12 cellular contexts compared by ENCODE assay signal in genomic region chr10:87089746-87090145, GRCh38.
"Had no signal": no experiment of that assay in that cellular context is flagged by ENCODE, and none has a peak within 500 bp of the region (broad histone marks: within the 10 kb centered on the region; RNA-seq: fewer than 3 reads in every experiment).

No MANE protein-coding gene starts in this region.

- H3K4me3 Mint-ChIP-seq: neural crest cell had no signal

- ATAC-seq: activated CD4-positive, CD25-positive, alpha-beta regulatory T cell treated with anti-CD3 and anti-CD28 coated beads, Interleukin-2, amount 50 U/mL, for 24 hours; activated naive CD4-positive, alpha-beta T cell treated with anti-CD3 and anti-CD28 coated beads, Interleukin-2, amount 50 U/mL, for 72 hours; gastrocnemius medialis; heart right ventricle; left lung had no signal

- H3K27me3 ChIP-seq: esophagus squamous epithelium, gastrocnemius medialis, heart right ventricle, left lung had no signal

- H3K36me3 ChIP-seq: gastrocnemius medialis had no signal

- H3K9me3 Mint-ChIP-seq: activated naive CD4-positive, alpha-beta T cell treated with anti-CD3 and anti-CD28 coated beads, Interleukin-2, amount 50 U/mL, for 72 hours; neural crest cell had no signal

- DNase-seq: activated effector memory CD4-positive, alpha-beta T cell treated with anti-CD3 and anti-CD28 coated beads, Interleukin-2, amount 50 U/mL, for 16 hours; amygdala; esophagus squamous epithelium; gastrocnemius medialis; heart right ventricle; islet precursor cell; left lung; mesendoderm; stimulated activated CD4-positive, alpha-beta T cell treated with anti-CD3 and anti-CD28 coated beads, Interleukin-2, amount 100 ng/mL, for 48 hours had no signal

- H3K27ac Mint-ChIP-seq: activated naive CD4-positive, alpha-beta T cell treated with anti-CD3 and anti-CD28 coated beads, Interleukin-2, amount 50 U/mL, for 72 hours had no signal

- H3K4me3 ChIP-seq: esophagus squamous epithelium, gastrocnemius medialis, heart right ventricle, left lung had no signal

- H3K27ac ChIP-seq: gastrocnemius medialis, heart right ventricle, left lung had no signal

- H3K9me3 ChIP-seq: esophagus squamous epithelium, gastrocnemius medialis, heart right ventricle, left lung had no signal
